Comparison of ENCODE assay signal across 9 cellular contexts in genomic region chr7:98417604-98418270, GRCh38. TPM values are rescaled to one million over a fixed set of nuclear protein-coding genes. Genes with fewer than 3 reads are reported as not detected.
DNase-seq lines count a peak whose midpoint lies in the region; TF ChIP-seq lines count a peak whose summit lies in the region.
"Not testable (repeated sequence)": the region's sequence is repeated elsewhere in the genome, so short reads cannot be mapped to it uniquely, and the experiment has no call there.
"Had no signal": no experiment of that assay in that cellular context is flagged by ENCODE, and none has a peak within 500 bp of the region (broad histone marks: within the 10 kb centered on the region; RNA-seq: fewer than 3 reads in every experiment).

No MANE protein-coding gene starts in this region.

- TF ChIP-seq RAD21 in liver (IDR thresholded peaks at IDR 0.05) = not testable (repeated sequence)

- H3K9me3 ChIP-seq in liver (ENCODE audit: control insufficient read depth in 4 of 4, low read length in 3 of 4) = not testable (repeated sequence)

- not testable (repeated sequence) for TF ChIP-seq CTCF in brain microvascular endothelial cell (IDR thresholded peaks at IDR 0.05; ENCODE audit: low read depth, low read length, missing control alignments); fibroblast of mammary gland (conservative IDR thresholded peaks at IDR 0.05; ENCODE audit: control insufficient read depth, insufficient read depth, low read depth, low read length); liver (IDR thresholded peaks at IDR 0.05; ENCODE audit: low read depth, low read length, missing input control)

- peak overlapping the region; percentile 88 for H3K27ac ChIP-seq in brain microvascular endothelial cell
- peak overlapping the region; percentile 97 to 100 for H3K27ac ChIP-seq in liver (ENCODE audit: low read depth in 1 of 2, low read length in 2 of 2)

- not testable (repeated sequence) for H3K27me3 ChIP-seq in brain microvascular endothelial cell (replicated peaks); liver (ENCODE audit: control insufficient read depth in 4 of 4, insufficient read depth in 4 of 4, low read length in 3 of 4)

- DNase-seq in AG20443 (ENCODE audit: low spot score) = peak; percentile 62
- DNase-seq in HCEC 1CT = peak; percentile 11
- peak; percentile 29 for DNase-seq in NAMALWA (ENCODE audit: low spot score)
- peak; percentile 43 for DNase-seq in SIG-M5 treated with dmso at 0.1 percent for 504 hours (lab: John Stamatoyannopoulos, UW; ENCODE audit: unreplicated experiment)
- peak; percentile 33 for DNase-seq in brain microvascular endothelial cell
- peak; percentile 71 for DNase-seq in fibroblast of mammary gland (ENCODE audit: low read depth)
- peak; percentile 43 for DNase-seq in skeletal muscle cell (ENCODE audit: low read depth)

- H3K9ac ChIP-seq in liver (ENCODE audit: low read depth in 1 of 2, low read length in 2 of 2) = peak overlapping the region; percentile 55 to 92

- 28% methylated on average over 12 of the region's 12 CpGs for WGBS in liver

- not testable (repeated sequence) for H3K4me3 ChIP-seq in brain microvascular endothelial cell (ENCODE audit: low read depth, low read length); fibroblast of mammary gland (ENCODE audit: control insufficient read depth, low read depth, low read length); skeletal muscle cell (ENCODE audit: low read depth, low read length)
- H3K4me3 ChIP-seq in liver (ENCODE audit: low read depth in 1 of 3, low read length in 3 of 3) = peak overlapping the region in 2 of 3 donors; percentile 16 to 20

- not testable (repeated sequence) for H3K36me3 ChIP-seq in brain microvascular endothelial cell (replicated peaks); liver (ENCODE audit: control insufficient read depth in 4 of 4, insufficient read depth in 3 of 4, low read depth in 1 of 4, low read length in 3 of 4)

- H3K4me1 ChIP-seq in liver (ENCODE audit: control insufficient read depth in 4 of 4, insufficient read depth in 4 of 4, low read length in 3 of 4) = peaks cover 4 to 18% (median 15%) of the 10 kb centered on the region in 4 donors

- in situ Hi-C loops in brain microvascular endothelial cell (cut with HindIII; ENCODE audit: low pct_ligation_motif_present, low sequenced_read_pairs) = not testable (repeated sequence)

TF ChIP-seq in liver, 16 proteins besides CTCF, POLR2A, EP300 and RAD21:
- TF ChIP-seq JUND (IDR thresholded peaks at IDR 0.05) = peak; percentile 37 to 69
- TF ChIP-seq SP1 (IDR thresholded peaks at IDR 0.05) = peak; percentile 83
- TF ChIP-seq FOXA2 (IDR thresholded peaks at IDR 0.05) = peak; percentile 58
- peak; percentile 40 for TF ChIP-seq ZBTB33 (IDR thresholded peaks at IDR 0.05)
- TF ChIP-seq GABPA (IDR thresholded peaks at IDR 0.05 in 1 of 2, conservative IDR thresholded peaks at IDR 0.05 in 1 of 2) = peak in 1 of 2 donors; percentile 39
- TF ChIP-seq NR2F2 (IDR thresholded peaks at IDR 0.05) = peak; percentile 5
- TF ChIP-seq HNF4A (conservative IDR thresholded peaks at IDR 0.05) = peak; percentile 61 to 72
- peak; percentile 69 to 87 for TF ChIP-seq RXRA (IDR thresholded peaks at IDR 0.05)
- peak; percentile 29 for TF ChIP-seq MAX (IDR thresholded peaks at IDR 0.05)
- peak; percentile 38 for TF ChIP-seq ATF3 (IDR thresholded peaks at IDR 0.05)
- peak; percentile 18 for TF ChIP-seq FOXA1 (IDR thresholded peaks at IDR 0.05)
- peak; percentile 66 to 75 for TF ChIP-seq EGR1 (IDR thresholded peaks at IDR 0.05; ENCODE audit: low read depth in 2 of 2)

RNA-seq across cellular contexts. Expression of gene BAIAP2L1, which starts 16.8 kb away (rescaled TPM):
- 1 to 10 TPM; 5.4 to 8.6 TPM for total RNA-seq in liver
- polyA plus RNA-seq in liver = 1 to 10 TPM; 8.7 to 8.9 TPM
- polyA plus RNA-seq: neural cell had no signal

Comparison
In these comparisons a context has a peak if more than half of its experiments do, and no peak if none do; other contexts are left out.
1. DNase-seq: peak in every context shown above with its lines; median percentile 71 in fibroblast of mammary gland; 62 in AG20443; 43 in SIG-M5 treated with dmso at 0.1 percent for 504 hours; 43 in skeletal muscle cell; 33 in brain microvascular endothelial cell; 29 in NAMALWA; 11 in HCEC 1CT.